23 cellular contexts compared by ENCODE assay signal in genomic region chr4:72340803-72341431, GRCh38.
DNase-seq lines count a peak whose midpoint lies in the region; ATAC-seq and TF ChIP-seq lines count a peak whose summit lies in the region.
"Had no signal": no experiment of that assay in that cellular context is flagged by ENCODE, and none has a peak within 500 bp of the region (broad histone marks: within the 10 kb centered on the region; RNA-seq: fewer than 3 reads in every experiment).

No MANE protein-coding gene starts in this region.

- H3K4me2 ChIP-seq in osteoblast (ENCODE audit: insufficient read depth, low read length): no peak overlapping the region

- H3K4me3 ChIP-seq in epithelial cell of proximal tubule (ENCODE audit: low read depth, low read length) (no peak overlapping the region), osteoblast (ENCODE audit: insufficient read depth, low read length) (no peak overlapping the region)

- no peaks in the 10 kb centered on the region for H4K20me1 ChIP-seq in osteoblast (ENCODE audit: insufficient read depth, low read length)

- H3K27ac Mint-ChIP-seq in HFFc6: no peak overlapping the region
- no peak overlapping the region for H3K27ac Mint-ChIP-seq in effector memory CD8-positive, alpha-beta T cell
- H3K27ac Mint-ChIP-seq: activated CD8-positive, alpha-beta T cell treated with anti-CD3 and anti-CD28 coated beads for 36 hours; CD4-positive, CD25-positive, alpha-beta regulatory T cell; nephron; stimulated activated effector memory CD8-positive, alpha-beta T cell treated with anti-CD3 and anti-CD28 coated beads, Interleukin-12 subunit alpha, Interleukin-12 subunit beta, amount 100 ng/mL, for 72 hours had no signal

- H3K36me3 Mint-ChIP-seq in HFFc6 (ENCODE audit: low read depth): no peaks in the 10 kb centered on the region
- H3K36me3 Mint-ChIP-seq in effector memory CD8-positive, alpha-beta T cell (ENCODE audit: insufficient read depth): peaks cover 3% of the 10 kb centered on the region
- H3K36me3 Mint-ChIP-seq: CD4-positive, CD25-positive, alpha-beta regulatory T cell; stimulated activated effector memory CD8-positive, alpha-beta T cell treated with anti-CD3 and anti-CD28 coated beads, Interleukin-12 subunit alpha, Interleukin-12 subunit beta, amount 100 ng/mL, for 72 hours had no signal

- H3K9me3 ChIP-seq in osteoblast (ENCODE audit: low read depth, low read length): no peaks in the 10 kb centered on the region

- H3K36me3 ChIP-seq in osteoblast (ENCODE audit: insufficient read depth, low read length): no peaks in the 10 kb centered on the region

- DNase-seq in HFFc6: no peak
- peak; percentile 19 for DNase-seq in amniotic epithelial cell (ENCODE audit: low read depth)
- DNase-seq in epithelial cell of proximal tubule (ENCODE audit: low read depth): no peak
- no peak for DNase-seq in osteoblast (ENCODE audit: insufficient read length, low spot score, missing footprints)
- DNase-seq in GM19238 (ENCODE audit: insufficient read length, low spot score): no peak
- DNase-seq in effector memory CD8-positive, alpha-beta T cell: no peak
- no peak for DNase-seq in NCI-H526 (lab: John Stamatoyannopoulos, UW)
- DNase-seq: activated CD8-positive, alpha-beta T cell treated with anti-CD3 and anti-CD28 coated beads for 36 hours; amniotic stem cell; CD4-positive, CD25-positive, alpha-beta regulatory T cell; cerebellar nuclear complex; H7; head of caudate nucleus; MV-4-11; NCI-H187; NCI-H2227 treated with DMSO at 0.1 percent for 48 hours; NCI-H748 treated with DMSO at 0.1 percent for 48 hours had no signal

- peaks cover 8% of the 10 kb centered on the region; the same call in 1 of the 2 replicates for H3K4me1 Mint-ChIP-seq in HFFc6 (ENCODE audit: low read depth)
- no peaks in the 10 kb centered on the region for H3K4me1 Mint-ChIP-seq in effector memory CD8-positive, alpha-beta T cell (ENCODE audit: low read depth in 2 of 2)
- H3K4me1 Mint-ChIP-seq: CD4-positive, CD25-positive, alpha-beta regulatory T cell; stimulated activated effector memory CD8-positive, alpha-beta T cell treated with anti-CD3 and anti-CD28 coated beads, Interleukin-12 subunit alpha, Interleukin-12 subunit beta, amount 100 ng/mL, for 72 hours had no signal

- H3K4me3 Mint-ChIP-seq in HFFc6: no peak overlapping the region
- H3K4me3 Mint-ChIP-seq in effector memory CD8-positive, alpha-beta T cell: no peak overlapping the region
- H3K4me3 Mint-ChIP-seq: activated CD8-positive, alpha-beta T cell treated with anti-CD3 and anti-CD28 coated beads for 36 hours; CD4-positive, CD25-positive, alpha-beta regulatory T cell; nephron; stimulated activated effector memory CD8-positive, alpha-beta T cell treated with anti-CD3 and anti-CD28 coated beads, Interleukin-12 subunit alpha, Interleukin-12 subunit beta, amount 100 ng/mL, for 72 hours had no signal

- H3K27me3 Mint-ChIP-seq in HFFc6 (ENCODE audit: insufficient read depth): peaks cover 2% of the 10 kb centered on the region; the same call in 1 of the 2 replicates
- no peaks in the 10 kb centered on the region for H3K27me3 Mint-ChIP-seq in effector memory CD8-positive, alpha-beta T cell
- H3K27me3 Mint-ChIP-seq: activated CD8-positive, alpha-beta T cell treated with anti-CD3 and anti-CD28 coated beads for 36 hours; CD4-positive, CD25-positive, alpha-beta regulatory T cell had no signal

- no peaks in the 10 kb centered on the region for H3K79me2 ChIP-seq in osteoblast (ENCODE audit: insufficient read depth, low read length)

- H3K9me3 Mint-ChIP-seq in HFFc6: no peaks in the 10 kb centered on the region
- H3K9me3 Mint-ChIP-seq in effector memory CD8-positive, alpha-beta T cell: no peaks in the 10 kb centered on the region
- H3K9me3 Mint-ChIP-seq: activated CD8-positive, alpha-beta T cell treated with anti-CD3 and anti-CD28 coated beads for 36 hours; CD4-positive, CD25-positive, alpha-beta regulatory T cell; nephron; stimulated activated effector memory CD8-positive, alpha-beta T cell treated with anti-CD3 and anti-CD28 coated beads, Interleukin-12 subunit alpha, Interleukin-12 subunit beta, amount 100 ng/mL, for 72 hours had no signal

- 0 out of 2 replicates have a peak, but pooled peaks have one; percentile 9 for TF ChIP-seq CTCF in HFFc6 (IDR thresholded peaks at IDR 0.05)
- TF ChIP-seq CTCF in epithelial cell of proximal tubule (conservative IDR thresholded peaks at IDR 0.05; ENCODE audit: low read depth, low read length): peak; percentile 17
- TF ChIP-seq CTCF in osteoblast (IDR thresholded peaks at IDR 0.05; ENCODE audit: extremely low read depth, low read depth, low read length): no peak

- no peaks in the 10 kb centered on the region for H3K4me1 ChIP-seq in osteoblast (ENCODE audit: insufficient read depth, low read length)

- peak overlapping the region; percentile 57 for H2AFZ ChIP-seq in osteoblast (ENCODE audit: low read length)

- ATAC-seq in effector memory CD8-positive, alpha-beta T cell (replicated peaks): no peak
- no peak for ATAC-seq in HG03280 (IDR thresholded peaks at IDR 0.05; ENCODE audit: unreplicated experiment)
- ATAC-seq: activated CD4-positive, CD25-positive, alpha-beta regulatory T cell treated with anti-CD3 and anti-CD28 coated beads, Interleukin-2, amount 50 U/mL, for 24 hours; activated CD8-positive, alpha-beta T cell treated with anti-CD3 and anti-CD28 coated beads for 36 hours; left lobe of liver; Right ventricle myocardium inferior; stimulated activated effector memory CD8-positive, alpha-beta T cell treated with anti-CD3 and anti-CD28 coated beads, Interleukin-12 subunit alpha, Interleukin-12 subunit beta, amount 100 ng/mL, for 72 hours had no signal

- H3K27ac ChIP-seq in osteoblast (ENCODE audit: low read depth, low read length): no peak overlapping the region

- no peaks in the 10 kb centered on the region for H3K27me3 ChIP-seq in osteoblast (ENCODE audit: insufficient read depth, low read length)
